ENCODE assay signal across 8 cellular contexts in genomic region chr2:241315879-241316700, GRCh38. TPM values are rescaled to one million over a fixed set of nuclear protein-coding genes. Genes with fewer than 3 reads are reported as not detected.
DNase-seq lines count a peak whose midpoint lies in the region; ATAC-seq and TF ChIP-seq lines count a peak whose summit lies in the region.

Gene SEPTIN2, plus strand, starts transcription at chr2:241315925. Its CDS starts 8,308 bp downstream, at chr2:241324233.

- ATAC-seq in HG02884 (IDR thresholded peaks at IDR 0.05; ENCODE audit: unreplicated experiment), result peak; percentile 21
- ATAC-seq in naive thymus-derived CD4-positive, alpha-beta T cell, result peak; percentile 54

- H3K4me3 ChIP-seq in epithelial cell of proximal tubule (ENCODE audit: low read depth, low read length) (peak within 1 kb of the TSS; percentile 88), subcutaneous abdominal adipose tissue (ENCODE audit: low read depth in 1 of 5, low read length in 5 of 5) (peak within 1 kb of the TSS; percentile 83 to 97 (median 94))
- peak within 1 kb of the TSS; percentile 98 for H3K4me3 ChIP-seq in naive thymus-derived CD4-positive, alpha-beta T cell (ENCODE audit: low read length)

- H3K27me3 ChIP-seq in naive thymus-derived CD4-positive, alpha-beta T cell (ENCODE audit: control insufficient read depth in 2 of 2, insufficient read depth in 2 of 2, low read length in 2 of 2), result no peaks in the 10 kb centered on the region
- H3K27me3 ChIP-seq in subcutaneous abdominal adipose tissue (ENCODE audit: control insufficient read depth in 5 of 5, insufficient read depth in 4 of 5, low read length in 5 of 5), result no peaks in the 10 kb centered on the region

- H3K4me1 Mint-ChIP-seq in naive thymus-derived CD4-positive, alpha-beta T cell, result peaks cover 62 to 84% (median 75%) of the 10 kb centered on the region in 7 donors

- CTCF ChIA-PET in naive thymus-derived CD4-positive, alpha-beta T cell (lab: Charles Lee), result interaction anchor here (1.0 to 1.3 kb wide), 2 partner anchors 9 to 17 kb away, joined by 3 read pairs; no protein-coding TSS in a partner anchor

- no peak for TF ChIP-seq CTCF in epithelial cell of proximal tubule (conservative IDR thresholded peaks at IDR 0.05; ENCODE audit: low read depth, low read length)

- peak within 1 kb of the TSS; percentile 96 to 100 (median 99) for H3K27ac Mint-ChIP-seq in naive thymus-derived CD4-positive, alpha-beta T cell

- peaks cover 40 to 43% of the 10 kb centered on the region in 2 donors for H3K4me1 ChIP-seq in naive thymus-derived CD4-positive, alpha-beta T cell (ENCODE audit: control insufficient read depth in 2 of 2, insufficient read depth in 2 of 2, low read length in 2 of 2)
- H3K4me1 ChIP-seq in subcutaneous abdominal adipose tissue (ENCODE audit: control insufficient read depth in 5 of 5, insufficient read depth in 5 of 5, low read length in 5 of 5), result peaks cover 0 to 58% (median 52%) of the 10 kb centered on the region in 5 donors

- peaks cover 0 to 18% (median 4%) of the 10 kb centered on the region in 5 donors for H3K36me3 Mint-ChIP-seq in naive thymus-derived CD4-positive, alpha-beta T cell

- peak within 1 kb of the TSS; percentile 93 to 100 (median 98) for H3K4me3 Mint-ChIP-seq in naive thymus-derived CD4-positive, alpha-beta T cell

- POLR2A ChIA-PET in naive thymus-derived CD4-positive, alpha-beta T cell (lab: Charles Lee), result interaction anchor here (0.5 to 5.0 kb wide), 18 partner anchors 14 to 751 kb away, joined by 3 to 87 read pairs (median 4); partner anchors contain the start of genes ATG4B, DTYMK, ING5 and MTERF4

- intact Hi-C loops in naive thymus-derived CD4-positive, alpha-beta T cell (cut with micrococcal nuclease), result loop anchor here (1.0 to 2.0 kb wide), 22 partner anchors 16 to 755 kb away; partner anchors contain the start of genes ATG4B (in 2 of the 2), DTYMK (in 2 of the 2), FARP2 (in 2 of the 2) and ING5 (in 2 of the 2)

- peaks cover 0 to 9% (median 0%) of the 10 kb centered on the region in 3 experiments for H3K36me3 ChIP-seq in naive thymus-derived CD4-positive, alpha-beta T cell (ENCODE audit: control insufficient read depth in 2 of 3, insufficient read depth in 3 of 3, low read length in 3 of 3)
- peaks cover 0 to 4% (median 0%) of the 10 kb centered on the region in 5 donors for H3K36me3 ChIP-seq in subcutaneous abdominal adipose tissue (ENCODE audit: control insufficient read depth in 5 of 5, insufficient read depth in 5 of 5, low read length in 5 of 5)

- peak within 1 kb of the TSS; percentile 95 for H3K27ac ChIP-seq in naive thymus-derived CD4-positive, alpha-beta T cell (ENCODE audit: low read depth, low read length)
- H3K27ac ChIP-seq in subcutaneous abdominal adipose tissue (ENCODE audit: low read depth, low read length), result peak within 1 kb of the TSS; percentile 98

- DNase-seq in NK-92 treated with Interleukin-12 subunit alpha and Interleukin-12 subunit beta, amount 100 ng/mL, for 24 hours (lab: John Stamatoyannopoulos, UW), result peak; percentile 88
- DNase-seq in NK-92 (lab: John Stamatoyannopoulos, UW; ENCODE audit: unreplicated experiment) (no peak), NCI-H460 (ENCODE audit: extremely low read depth, low read depth) (peak; percentile 40), epithelial cell of proximal tubule (ENCODE audit: low read depth) (no peak)
- peak; percentile 62 to 74 (median 67) for DNase-seq in activated CD8-positive, alpha-beta memory T cell treated with anti-CD3 and anti-CD28 coated beads for 48 hours (ENCODE audit: low read depth in 2 of 3, low spot score in 2 of 3)
- peak; percentile 79 to 90 (median 86) for DNase-seq in naive thymus-derived CD4-positive, alpha-beta T cell

- no peaks in the 10 kb centered on the region for H3K27me3 Mint-ChIP-seq in naive thymus-derived CD4-positive, alpha-beta T cell

- H3K9me3 Mint-ChIP-seq in naive thymus-derived CD4-positive, alpha-beta T cell, result peaks cover 0 to 3% (median 0%) of the 10 kb centered on the region in 11 donors

- no peaks in the 10 kb centered on the region for H3K9me3 ChIP-seq in naive thymus-derived CD4-positive, alpha-beta T cell (ENCODE audit: control insufficient read depth in 2 of 3, low read length in 3 of 3)
- H3K9me3 ChIP-seq in subcutaneous abdominal adipose tissue (ENCODE audit: control insufficient read depth in 5 of 5, low read length in 5 of 5), result no peaks in the 10 kb centered on the region

- H3K9ac ChIP-seq in subcutaneous abdominal adipose tissue (ENCODE audit: low read length in 5 of 5), result peak within 1 kb of the TSS; percentile 95 to 99 (median 97)

RNA-seq across cellular contexts. Expression of gene SEPTIN2, which starts in this region (rescaled TPM):
- 378 and 405 TPM in 2 replicates for total RNA-seq in NCI-H460 (2014; rRNA removed; shearing (Covaris generic))
- polyA plus RNA-seq in NCI-H460 (2014; cell fraction: nucleus; rRNA removed), result 275 and 395 TPM in 2 replicates
- total RNA-seq in epithelial cell of proximal tubule, result 299 and 366 TPM in 2 replicates
- 100 to 1,000 TPM; 189 to 340 (median 209) TPM for total RNA-seq in naive thymus-derived CD4-positive, alpha-beta T cell
- polyA plus RNA-seq in naive thymus-derived CD4-positive, alpha-beta T cell, result 100 to 1,000 TPM; 129 to 134 TPM

Comparison
In these comparisons a context has a peak if more than half of its experiments do, and no peak if none do; other contexts are left out.
1. DNase-seq: peak in NK-92 treated with Interleukin-12 subunit alpha and Interleukin-12 subunit beta, amount 100 ng/mL, for 24 hours (single experiment), NCI-H460 (single experiment), activated CD8-positive, alpha-beta memory T cell treated with anti-CD3 and anti-CD28 coated beads for 48 hours (3 of 3) and naive thymus-derived CD4-positive, alpha-beta T cell (9 of 9); none in NK-92 (single experiment) and epithelial cell of proximal tubule (single experiment).
2. Peak in every context shown above with its lines, with median percentiles within 50 percentile points of each other: H3K4me3 ChIP-seq.